8 cellular contexts compared by ENCODE assay signal in genomic region chr5:139246394-139246793, GRCh38. TPM values are rescaled to one million over a fixed set of nuclear protein-coding genes. Genes with fewer than 3 reads are reported as not detected.
DNase-seq lines count a peak whose midpoint lies in the region; ATAC-seq and TF ChIP-seq lines count a peak whose summit lies in the region.

No MANE protein-coding gene starts in this region.

- H3K4me3 ChIP-seq in fibroblast of pulmonary artery (replicated peaks; ENCODE audit: low read depth, low read length) (no peak overlapping the region), Caco-2 (ENCODE audit: low read depth, low read length) (no peak overlapping the region), uterus (no peak overlapping the region)

- no peak overlapping the region for H3K27ac ChIP-seq in uterus

- ATAC-seq in HG02678 (IDR thresholded peaks at IDR 0.05; ENCODE audit: unreplicated experiment), result no peak

- H3K36me3 Mint-ChIP-seq in Caco-2 (ENCODE audit: insufficient read depth, unreplicated experiment), result no peaks in the 10 kb centered on the region

- no peak for TF ChIP-seq POLR2A in uterus (IDR thresholded peaks at IDR 0.05)

- H3K4me1 Mint-ChIP-seq in Caco-2 (ENCODE audit: low read depth, unreplicated experiment), result no peaks in the 10 kb centered on the region

- BruUV-seq in Caco-2 (replicated peaks; lab: Mats Ljungman, UMichigan), result no TSS peak

- H3K4me3 Mint-ChIP-seq in Caco-2 (ENCODE audit: unreplicated experiment), result no peak overlapping the region

- H3K27ac Mint-ChIP-seq in Caco-2 (ENCODE audit: unreplicated experiment), result no peak overlapping the region

- H3K4me1 ChIP-seq in Caco-2 (no peaks in the 10 kb centered on the region), uterus (no peaks in the 10 kb centered on the region)

- CTCF ChIA-PET in Caco-2 (lab: Charles Lee), result no interaction called here

- H3K27me3 ChIP-seq in Caco-2 (replicated peaks; ENCODE audit: control insufficient read depth, insufficient read depth, low read length) (no peaks in the 10 kb centered on the region), uterus (no peaks in the 10 kb centered on the region)

- H3K36me3 ChIP-seq in Caco-2 (ENCODE audit: control insufficient read depth, insufficient read depth, low read length) (no peaks in the 10 kb centered on the region), uterus (no peaks in the 10 kb centered on the region)

- TF ChIP-seq CTCF in fibroblast of pulmonary artery (IDR thresholded peaks at IDR 0.05; ENCODE audit: low read length, missing control alignments), result peak; percentile 5
- no peak for TF ChIP-seq CTCF in Caco-2 (IDR thresholded peaks at IDR 0.05; ENCODE audit: insufficient read depth in 1 of 2, low read depth in 1 of 2, low read length in 1 of 2, severe bottlenecking in 1 of 2, unreplicated experiment in 1 of 2)
- TF ChIP-seq CTCF in uterus (IDR thresholded peaks at IDR 0.05), result no peak

- no peaks in the 10 kb centered on the region for H3K9me3 Mint-ChIP-seq in Caco-2 (ENCODE audit: unreplicated experiment)

- POLR2A ChIA-PET in Caco-2 (lab: Charles Lee), result no interaction called here

- H3K9me3 ChIP-seq in Caco-2 (0 out of 2 replicates have a peak, but pooled peaks cover 4% of the 10 kb centered on the region), uterus (no peaks in the 10 kb centered on the region)

- DNase-seq in HPDE6-E6E7 (ENCODE audit: extremely low spot score), result peak; percentile 38
- DNase-seq in activated CD4-positive, alpha-beta T cell treated with anti-CD3 and anti-CD28 coated beads for 4 hours, result peak; percentile 49 to 63
- DNase-seq in fibroblast of pulmonary artery (ENCODE audit: low read depth), result peak; percentile 57
- peak; percentile 17 to 27 for DNase-seq in stimulated activated CD8-positive, alpha-beta memory T cell treated with anti-CD3 and anti-CD28 coated beads, Interleukin-15, amount 100 ng/mL, for 4 hours (ENCODE audit: low read depth in 2 of 2)
- no peak for DNase-seq in Caco-2
- no peak for DNase-seq in NCI-H82 treated with DMSO at 0.1 percent for 48 hours (lab: John Stamatoyannopoulos, UW; ENCODE audit: unreplicated experiment)
- DNase-seq in uterus, result no peak

- no peaks in the 10 kb centered on the region for H3K27me3 Mint-ChIP-seq in Caco-2 (ENCODE audit: insufficient read depth, unreplicated experiment)

- intact Hi-C loops in Caco-2 (cut with micrococcal nuclease; ENCODE audit: unreplicated experiment), result no loop called here
- intact Hi-C loops in uterus (cut with DNase I; ENCODE audit: low total_unique reads), result no loop called here

RNA-seq across cellular contexts. Expression of gene MATR3, which starts 47.1 kb away (rescaled TPM):
- total RNA-seq in Caco-2 (2022), result 194 and 200 TPM in 2 replicates
- 100 to 1,000 TPM; 270 to 549 (median 314) TPM for total RNA-seq in uterus

RNA-seq across cellular contexts. Expression of gene SIL1, which starts 48.2 kb away (rescaled TPM):
- 29.7 and 31.5 TPM in 2 replicates for total RNA-seq in Caco-2 (2022)
- total RNA-seq in uterus, result 100 to 1,000 TPM in 1 of 4 donors, 10 to 100 TPM in 3; 17.4 to 122 (median 58.3) TPM

Comparison
In these comparisons a context has a peak if more than half of its experiments do, and no peak if none do; other contexts are left out.
1. DNase-seq: peak in HPDE6-E6E7 (single experiment), activated CD4-positive, alpha-beta T cell treated with anti-CD3 and anti-CD28 coated beads for 4 hours (2 of 2), fibroblast of pulmonary artery (single experiment) and stimulated activated CD8-positive, alpha-beta memory T cell treated with anti-CD3 and anti-CD28 coated beads, Interleukin-15, amount 100 ng/mL, for 4 hours (2 of 2); none in Caco-2 (0 of 2), NCI-H82 treated with DMSO at 0.1 percent for 48 hours (single experiment) and uterus (0 of 2).